Comparison of ENCODE assay signal across 8 cellular contexts in the genomic region with DNA sequence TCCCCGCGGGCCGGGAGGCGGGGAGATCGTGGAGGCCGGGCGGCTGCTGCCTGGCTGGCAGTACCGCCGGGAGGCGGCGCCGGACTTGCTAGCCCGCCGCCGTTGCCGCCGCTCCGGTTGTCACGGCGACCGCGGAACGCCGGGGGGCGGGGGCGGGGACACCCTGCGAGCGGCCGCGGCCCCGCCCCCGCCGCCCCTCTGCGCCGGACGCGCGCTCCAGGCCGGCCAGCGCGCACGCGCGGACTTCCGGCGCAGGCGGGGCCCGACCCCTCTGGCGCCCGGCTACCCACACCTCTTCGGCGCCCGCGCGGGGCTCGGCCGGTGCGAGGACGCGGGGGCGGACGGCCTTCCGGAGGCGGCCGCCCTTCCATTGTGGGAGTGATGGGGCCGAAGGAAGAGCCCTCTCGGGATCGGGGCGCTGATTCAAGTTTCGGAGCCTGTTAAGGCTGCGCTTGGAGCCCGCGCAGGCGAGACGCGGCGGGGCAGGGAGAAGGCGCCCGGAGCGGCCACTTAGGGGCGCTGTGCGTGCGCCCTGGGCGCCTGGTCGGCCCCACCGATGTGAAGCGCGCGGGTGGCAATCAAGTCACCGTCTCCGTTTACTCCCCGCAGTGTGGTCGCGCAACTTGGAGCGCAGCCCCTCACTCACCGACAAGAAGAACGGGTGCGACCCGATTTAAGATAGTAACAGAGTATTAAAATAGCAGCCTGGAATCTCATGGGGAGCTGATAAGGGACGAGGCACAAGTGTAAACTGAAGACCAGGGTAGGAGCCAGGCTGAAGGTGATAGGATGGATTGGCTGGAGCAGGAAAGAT. TPM values are rescaled to one million over a fixed set of nuclear protein-coding genes. Genes with fewer than 3 reads are reported as not detected.
DNase-seq lines count a peak whose midpoint lies in the region; ATAC-seq, FAIRE-seq and TF ChIP-seq lines count a peak whose summit lies in the region.

No MANE protein-coding gene starts in this region.

- H3K4me3 Mint-ChIP-seq in activated CD4-positive, alpha-beta T cell treated with anti-CD3 and anti-CD28 coated beads, Interleukin-2, amount 10 ng/mL, durations not matched to agents 24 days and 14 days = peak overlapping the region; percentile 86

- CTCF ChIA-PET in HepG2 (lab: Yijun Ruan, JAX; ENCODE audit: low intra/inter-chr PET ratio, low total read pairs) = interaction anchor here (0.8 kb wide), 1 partner anchor 214 kb away, joined by 3 read pairs; no protein-coding TSS in a partner anchor

- TF ChIP-seq EP300 in HepG2 (IDR thresholded peaks at IDR 0.05; ENCODE audit: low read depth in 2 of 2, low read length in 2 of 2) (no peak), HepG2 (CRISPR knock-in tag; IDR thresholded peaks at IDR 0.05; ENCODE audit: borderline replicate concordance) (no peak)

- no peaks in the 10 kb centered on the region for H3K36me3 ChIP-seq in BLaER1 treated with 17β-estradiol and CSF1 and Interleukin-3, amounts not matched to agents 10 nM and 100 nM
- H3K36me3 ChIP-seq in HepG2 (replicated peaks in 1 of 2; ENCODE audit: control insufficient read depth in 1 of 2, insufficient read depth in 2 of 2, low read length in 2 of 2) = no peaks in the 10 kb centered on the region

- peak overlapping the region; percentile 78 for H3K27ac Mint-ChIP-seq in activated CD4-positive, alpha-beta T cell treated with anti-CD3 and anti-CD28 coated beads, Interleukin-2, amount 10 ng/mL, durations not matched to agents 24 days and 14 days

- H3K4me1 ChIP-seq in BLaER1 treated with 17β-estradiol and CSF1 and Interleukin-3, amounts not matched to agents 10 nM and 100 nM = peaks cover 29 to 45% (median 42%) of the 10 kb centered on the region in 10 experiments
- H3K4me1 ChIP-seq in HepG2 (ENCODE audit: insufficient read depth, low read length) = peaks cover 40% of the 10 kb centered on the region

- no peaks in the 10 kb centered on the region for H3K9me3 Mint-ChIP-seq in activated CD4-positive, alpha-beta T cell treated with anti-CD3 and anti-CD28 coated beads, Interleukin-2, amount 10 ng/mL, durations not matched to agents 24 days and 14 days

- H3K4me2 ChIP-seq in BLaER1 treated with 17β-estradiol and CSF1 and Interleukin-3, amounts not matched to agents 10 nM and 100 nM = peak overlapping the region; percentile 61 to 90 (median 81)
- peak overlapping the region; percentile 76 for H3K4me2 ChIP-seq in HepG2 (ENCODE audit: low read depth, low read length)

- H3K27ac ChIP-seq in BLaER1 treated with 17β-estradiol and CSF1 and Interleukin-3, amounts not matched to agents 10 nM and 100 nM = peak overlapping the region; percentile 60 to 87 (median 74); a peak in 21 of 22 replicates
- H3K27ac ChIP-seq in HepG2 (ENCODE audit: extremely low read length, insufficient read depth, low read length) = peak overlapping the region; percentile 74

- no peaks in the 10 kb centered on the region for H3K9me3 ChIP-seq in BLaER1 treated with 17β-estradiol and CSF1 and Interleukin-3, amounts not matched to agents 10 nM and 100 nM (replicated peaks in 1 of 11)
- H3K9me3 ChIP-seq in HepG2 (ENCODE audit: low read length) = no peaks in the 10 kb centered on the region

- H3K9ac ChIP-seq in BLaER1 treated with 17β-estradiol and CSF1 and Interleukin-3, amounts not matched to agents 10 nM and 100 nM = peak overlapping the region; percentile 78 to 90 (median 83)
- peak overlapping the region; percentile 65 for H3K9ac ChIP-seq in HepG2 (ENCODE audit: insufficient read depth, low read depth, low read length)

- peak overlapping the region; percentile 73 for H2AFZ ChIP-seq in HepG2 (ENCODE audit: low read length)

- H3K36me3 Mint-ChIP-seq in activated CD4-positive, alpha-beta T cell treated with anti-CD3 and anti-CD28 coated beads, Interleukin-2, amount 10 ng/mL, durations not matched to agents 24 days and 14 days (ENCODE audit: low read depth) = no peaks in the 10 kb centered on the region

- TF ChIP-seq CTCF in HepG2 (CRISPR knock-in tag; IDR thresholded peaks at IDR 0.05) = peak; percentile 89

- BruUV-seq in HepG2 (replicated peaks; lab: Mats Ljungman, UMichigan) = no TSS peak

- peak; percentile 27 to 66; a peak in 3 of 4 replicates for TF ChIP-seq POLR2A in HepG2 (IDR thresholded peaks at IDR 0.05; ENCODE audit: insufficient read depth in 1 of 2, low read depth in 2 of 2, low read length in 2 of 2)

- H4K20me1 ChIP-seq in BLaER1 treated with 17β-estradiol and CSF1 and Interleukin-3, amounts not matched to agents 10 nM and 100 nM = peaks cover 0 to 35% (median 18%) of the 10 kb centered on the region in 11 experiments; a peak in 14 of 22 replicates
- H4K20me1 ChIP-seq in HepG2 (ENCODE audit: insufficient read depth, low read length) = no peaks in the 10 kb centered on the region; the same call in 1 of the 2 replicates

- ATAC-seq in HG03457 (IDR thresholded peaks at IDR 0.05; ENCODE audit: unreplicated experiment) (peak; percentile 84), HepG2 (peak; percentile 83)

- H3K27me3 Mint-ChIP-seq in activated CD4-positive, alpha-beta T cell treated with anti-CD3 and anti-CD28 coated beads, Interleukin-2, amount 10 ng/mL, durations not matched to agents 24 days and 14 days = peaks cover 27% of the 10 kb centered on the region

- H3K4me1 Mint-ChIP-seq in activated CD4-positive, alpha-beta T cell treated with anti-CD3 and anti-CD28 coated beads, Interleukin-2, amount 10 ng/mL, durations not matched to agents 24 days and 14 days = peaks cover 24% of the 10 kb centered on the region

- under 1% methylated on average over 29 of the region's 100 CpGs for WGBS in HepG2 (ENCODE audit: low lambda C conversion rate)

- FAIRE-seq in HepG2 (lab: Jason Lieb, UNC) = no peak

- H3K4me3 ChIP-seq in BLaER1 treated with 17β-estradiol and CSF1 and Interleukin-3, amounts not matched to agents 10 nM and 100 nM = peak overlapping the region; percentile 70 to 90 (median 87)
- H3K4me3 ChIP-seq in HepG2 (replicated peaks in 1 of 3; ENCODE audit: insufficient read depth in 1 of 3, low read depth in 2 of 3, low read length in 3 of 3) = peak overlapping the region; percentile 79 to 84 (median 82)

- intact Hi-C loops in activated CD4-positive, alpha-beta T cell treated with anti-CD3 and anti-CD28 coated beads, Interleukin-2, amount 10 ng/mL, durations not matched to agents 24 days and 14 days (cut with micrococcal nuclease) = loop anchor here (2.0 to 10.0 kb wide), 5 partner anchors 63 to 1115 kb away; a partner anchor contains a TSS
- intact Hi-C loops in HepG2 (cut with micrococcal nuclease; ENCODE audit: unreplicated experiment) = loop anchor here (2.0 to 10.0 kb wide), 2 partner anchors 279 to 363 kb away; no protein-coding TSS in a partner anchor

- in situ Hi-C loops in HepG2 (cut with HindIII; ENCODE audit: extremely low pct_ligation_motif_present, low pct_unique_long_range_greater_than_20kb) = loop anchor here (5.0 kb wide), 1 partner anchor 215 kb away; no protein-coding TSS in a partner anchor

- H3K79me2 ChIP-seq in HepG2 (ENCODE audit: insufficient read depth, low read length) = peaks cover 34% of the 10 kb centered on the region

- H3K27me3 ChIP-seq in BLaER1 treated with 17β-estradiol and CSF1 and Interleukin-3, amounts not matched to agents 10 nM and 100 nM = no peaks in the 10 kb centered on the region
- H3K27me3 ChIP-seq in HepG2 (ENCODE audit: control insufficient read depth in 1 of 2, insufficient read depth in 2 of 2, low read length in 2 of 2) = peaks cover 0 to 4% of the 10 kb centered on the region in 2 experiments; a peak in 1 of 5 replicates

- TF ChIP-seq RAD21 in HepG2 (CRISPR knock-in tag; IDR thresholded peaks at IDR 0.05) = peak; percentile 75

- POLR2A ChIA-PET in HepG2 (lab: Yijun Ruan, JAX) = interaction anchor here (1.6 kb wide), 1 partner anchor 280 kb away, joined by 4 read pairs; no protein-coding TSS in a partner anchor

- DNase-seq in GM19240 (ENCODE audit: insufficient read length, low spot score) (peak; percentile 94), NCI-H524 (lab: John Stamatoyannopoulos, UW) (peak; percentile 78 to 87), cortex of kidney (lab: John Stamatoyannopoulos, UW) (peak; percentile 62), HepG2 (ENCODE audit: low spot score) (peak; percentile 79)
- peak; percentile 97 for DNase-seq in activated CD4-positive, alpha-beta T cell treated with anti-CD3 and anti-CD28 coated beads, Interleukin-2, amount 10 ng/mL, durations not matched to agents 24 days and 14 days
- peak; percentile 77 to 84 for DNase-seq in stimulated activated CD4-positive, alpha-beta T cell treated with anti-CD3 and anti-CD28 coated beads, Interleukin-2, amount 100 ng/mL, for 48 hours

RNA-seq across cellular contexts. Expression of a gene that starts 0.4 kb away (rescaled TPM):
- 11.1 and 14.5 TPM in 2 replicates for total RNA-seq in activated CD4-positive, alpha-beta T cell treated with anti-CD3 and anti-CD28 coated beads, Interleukin-2, amount 10 ng/mL, durations not matched to agents 24 days and 14 days
- 18.9 and 32.6 TPM in 2 replicates for total RNA-seq in HepG2 (2016; rRNA removed; fragmentation: Illumina TruSeq; extraction: Trizol)
- 53.2 and 63.8 TPM in 2 replicates for total RNA-seq in HepG2 (2016; cell fraction: cytosol; rRNA removed; fragmentation: Illumina TruSeq; extraction: Trizol; ENCODE audit: low read depth)
- total RNA-seq in HepG2 (2016; cell fraction: insoluble cytoplasmic fraction; rRNA removed; fragmentation: Illumina TruSeq; extraction: Trizol) = 20.5 and 29.7 TPM in 2 replicates
- total RNA-seq in HepG2 (2016; cell fraction: membrane; rRNA removed; fragmentation: Illumina TruSeq; extraction: Trizol) = 16.9 and 20.0 TPM in 2 replicates
- total RNA-seq in HepG2 (2016; cell fraction: nucleus; rRNA removed; fragmentation: Illumina TruSeq; extraction: Trizol) = 31.8 and 33.6 TPM in 2 replicates
- 14.2 and 18.9 TPM in 2 replicates for polyA plus RNA-seq in HepG2 (2011; rRNA removed)
- 8.9 and 13.0 TPM in 2 replicates for polyA plus RNA-seq in HepG2 (2011; cell fraction: cytosol; rRNA removed)
- polyA plus RNA-seq in HepG2 (2011; cell fraction: nucleus; rRNA removed) = 8.1 and 13.3 TPM in 2 replicates
- polyA plus RNA-seq in HepG2 (2012) = 11.9 and 12.0 TPM in 2 replicates
- 4.2 and 5.0 TPM in 2 replicates for polyA plus RNA-seq in HepG2 (2016; cell fraction: cytosol; fragmentation: Illumina TruSeq; extraction: Trizol; ENCODE audit: low read depth)
- polyA plus RNA-seq in HepG2 (2016; cell fraction: insoluble cytoplasmic fraction; fragmentation: Illumina TruSeq; extraction: Trizol; ENCODE audit: low read depth) = 10.5 and 11.3 TPM in 2 replicates
- 3.9 and 6.2 TPM in 2 replicates for polyA plus RNA-seq in HepG2 (2016; cell fraction: membrane; fragmentation: Illumina TruSeq; extraction: Trizol; ENCODE audit: low read depth)
- 22.5 and 22.9 TPM in 2 replicates for polyA plus RNA-seq in HepG2 (2016; cell fraction: nucleus; fragmentation: Illumina TruSeq; extraction: Trizol; ENCODE audit: insufficient read depth, low read depth)
- polyA minus RNA-seq in HepG2 (2011; rRNA and poly(A)+ RNA removed; ENCODE audit: low replicate concordance) = 14.2 and 17.4 TPM in 2 replicates
- 20.0 and 20.6 TPM in 2 replicates for polyA minus RNA-seq in HepG2 (2011; cell fraction: cytosol; rRNA and poly(A)+ RNA removed)
- 30.1 and 32.6 TPM in 2 replicates for polyA minus RNA-seq in HepG2 (2011; cell fraction: nucleus; rRNA and poly(A)+ RNA removed)

Comparison
In these comparisons a context has a peak if more than half of its experiments do, and no peak if none do; other contexts are left out.
1. Peak in every context shown above with its lines: DNase-seq, ATAC-seq, H3K4me3 ChIP-seq and H3K27ac ChIP-seq.